Comparison of ENCODE assay signal across 16 cellular contexts in genomic region chr3:13564751-13565560, GRCh38. TPM values are rescaled to one million over a fixed set of nuclear protein-coding genes. Genes with fewer than 3 reads are reported as not detected.
DNase-seq lines count a peak whose midpoint lies in the region; ATAC-seq and TF ChIP-seq lines count a peak whose summit lies in the region.
"Had no signal": no experiment of that assay in that cellular context is flagged by ENCODE, and none has a peak within 500 bp of the region (broad histone marks: within the 10 kb centered on the region; RNA-seq: fewer than 3 reads in every experiment).

No MANE protein-coding gene starts in this region.

- no peak overlapping the region for H3K4me3 ChIP-seq in Jurkat, Clone E6-1 (ENCODE audit: low read length)
- no peak overlapping the region for H3K4me3 ChIP-seq in naive thymus-derived CD4-positive, alpha-beta T cell (ENCODE audit: low read length)
- H3K4me3 ChIP-seq in body of pancreas = no peak overlapping the region
- H3K4me3 ChIP-seq: BLaER1 had no signal

- no peak overlapping the region for H3K27ac ChIP-seq in naive thymus-derived CD4-positive, alpha-beta T cell (ENCODE audit: low read depth, low read length)
- no peak overlapping the region for H3K27ac ChIP-seq in body of pancreas
- H3K27ac ChIP-seq: BLaER1 had no signal

- no peaks in the 10 kb centered on the region for H3K4me1 ChIP-seq in naive thymus-derived CD4-positive, alpha-beta T cell (ENCODE audit: control insufficient read depth in 2 of 2, insufficient read depth in 2 of 2, low read length in 2 of 2)
- H3K4me1 ChIP-seq in body of pancreas = no peaks in the 10 kb centered on the region

- CTCF ChIA-PET in naive thymus-derived CD4-positive, alpha-beta T cell (lab: Charles Lee) = no interaction called here

- 90 to 94% methylated on average over 12 to 14 of the region's 14 CpGs for WGBS in body of pancreas, 2 donors

- no peak overlapping the region for H3K4me3 Mint-ChIP-seq in naive thymus-derived CD4-positive, alpha-beta T cell
- H3K4me3 Mint-ChIP-seq: T-helper 1 cell treated with Interleukin-12 subunit alpha and Interleukin-12 subunit beta and Interleukin-4 antibody, amounts not matched to agents 30 μg/mL and 1 μg/mL, for 36 hours; type B pancreatic cell had no signal

- peak; percentile 14 for ATAC-seq in naive thymus-derived CD4-positive, alpha-beta T cell
- no peak for ATAC-seq in body of pancreas

- POLR2A ChIA-PET in naive thymus-derived CD4-positive, alpha-beta T cell (lab: Charles Lee) = no interaction called here

- no peaks in the 10 kb centered on the region for H3K36me3 ChIP-seq in naive thymus-derived CD4-positive, alpha-beta T cell (ENCODE audit: control insufficient read depth in 2 of 3, insufficient read depth in 3 of 3, low read length in 3 of 3)
- H3K36me3 ChIP-seq in body of pancreas (replicated peaks in 1 of 2; ENCODE audit: insufficient read depth in 1 of 2, low read depth in 2 of 2) = no peaks in the 10 kb centered on the region
- H3K36me3 ChIP-seq: BLaER1 had no signal

- no peaks in the 10 kb centered on the region for H3K9me3 ChIP-seq in naive thymus-derived CD4-positive, alpha-beta T cell (ENCODE audit: control insufficient read depth in 2 of 3, low read length in 3 of 3)
- H3K9me3 ChIP-seq in body of pancreas = no peaks in the 10 kb centered on the region
- H3K9me3 ChIP-seq: BLaER1 had no signal

- no peaks in the 10 kb centered on the region for H3K4me1 Mint-ChIP-seq in naive thymus-derived CD4-positive, alpha-beta T cell

- no peak for TF ChIP-seq POLR2A in body of pancreas (IDR thresholded peaks at IDR 0.05)

- peaks cover 0 to 18% (median 10%) of the 10 kb centered on the region in 5 donors for H3K27me3 Mint-ChIP-seq in naive thymus-derived CD4-positive, alpha-beta T cell
- H3K27me3 Mint-ChIP-seq: type B pancreatic cell had no signal

- no peaks in the 10 kb centered on the region for H3K27me3 ChIP-seq in naive thymus-derived CD4-positive, alpha-beta T cell (ENCODE audit: control insufficient read depth in 2 of 2, insufficient read depth in 2 of 2, low read length in 2 of 2)
- H3K27me3 ChIP-seq in body of pancreas = no peaks in the 10 kb centered on the region
- H3K27me3 ChIP-seq: BLaER1 had no signal

- peaks cover 0 to 3% (median 0%) of the 10 kb centered on the region in 11 donors for H3K9me3 Mint-ChIP-seq in naive thymus-derived CD4-positive, alpha-beta T cell
- H3K9me3 Mint-ChIP-seq: activated naive CD4-positive, alpha-beta T cell treated with anti-CD3 and anti-CD28 coated beads, Interleukin-2, amount 50 U/mL, for 72 hours; T-helper 1 cell treated with Interleukin-12 subunit alpha and Interleukin-12 subunit beta and Interleukin-4 antibody, amounts not matched to agents 30 μg/mL and 1 μg/mL, for 36 hours; type B pancreatic cell had no signal

- no peaks in the 10 kb centered on the region for H3K36me3 Mint-ChIP-seq in naive thymus-derived CD4-positive, alpha-beta T cell
- H3K36me3 Mint-ChIP-seq: activated naive CD4-positive, alpha-beta T cell treated with anti-CD3 and anti-CD28 coated beads, Interleukin-2, amount 50 U/mL, for 72 hours; type B pancreatic cell had no signal

- TF ChIP-seq CTCF in body of pancreas (IDR thresholded peaks at IDR 0.05) = no peak

- intact Hi-C loops in naive thymus-derived CD4-positive, alpha-beta T cell (cut with micrococcal nuclease) = no loop called here
- intact Hi-C loops in body of pancreas (cut with DNase I) = no loop called here

- no peak overlapping the region for H3K27ac Mint-ChIP-seq in naive thymus-derived CD4-positive, alpha-beta T cell
- H3K27ac Mint-ChIP-seq: activated naive CD4-positive, alpha-beta T cell treated with anti-CD3 and anti-CD28 coated beads, Interleukin-2, amount 50 U/mL, for 72 hours; progenitor cell of endocrine pancreas; T-helper 1 cell treated with Interleukin-12 subunit alpha and Interleukin-12 subunit beta and Interleukin-4 antibody, amounts not matched to agents 30 μg/mL and 1 μg/mL, for 36 hours; type B pancreatic cell had no signal

- DNase-seq in Jurkat, Clone E6-1 (ENCODE audit: low read depth, low spot score) = peak; percentile 70
- peak; percentile 83 for DNase-seq in NCI-H510A treated with DMSO at 0.1 percent for 48 hours (lab: John Stamatoyannopoulos, UW)
- peak; percentile 28 for DNase-seq in cerebellum (ENCODE audit: low spot score)
- no peak for DNase-seq in naive thymus-derived CD4-positive, alpha-beta T cell
- DNase-seq in OCI-M2 (lab: John Stamatoyannopoulos, UW; ENCODE audit: unreplicated experiment) = no peak
- no peak for DNase-seq in body of pancreas
- no peak for DNase-seq in NK-92 (lab: John Stamatoyannopoulos, UW; ENCODE audit: unreplicated experiment)
- DNase-seq: activated CD4-positive, CD25-positive, alpha-beta regulatory T cell; foreskin fibroblast; stimulated activated CD4-positive, alpha-beta T cell treated with anti-CD3 and anti-CD28 coated beads, Interleukin-12 subunit alpha, Interleukin-12 subunit beta, amount 100 ng/mL, for 4 hours; stimulated activated naive CD4-positive, alpha-beta T cell treated with Interleukin-2 at 50 U/mL for 16 hours had no signal

RNA-seq across cellular contexts. Expression of gene FBLN2, which starts 16.0 kb away (rescaled TPM):
- 71.5 TPM for polyA plus RNA-seq in Jurkat, Clone E6-1 (2012; ENCODE audit: insufficient read depth, insufficient read length)
- 11.3 TPM for total RNA-seq in cerebellum
- total RNA-seq in naive thymus-derived CD4-positive, alpha-beta T cell = 1 to 10 TPM in 1 of 5 experiments, under 1 TPM in 1, not detected in 3; 0.11 to 1.5 TPM
- not detected for polyA plus RNA-seq in naive thymus-derived CD4-positive, alpha-beta T cell
- 10 to 100 TPM; 18.9 to 54.7 TPM for total RNA-seq in body of pancreas
- total RNA-seq: activated naive CD4-positive, alpha-beta T cell treated with anti-CD3 and anti-CD28 coated beads, Interleukin-2, amount 50 U/mL, for 72 hours had no signal

Comparison
In these comparisons a context has a peak if more than half of its experiments do, and no peak if none do; other contexts are left out.
1. DNase-seq: peak in Jurkat, Clone E6-1 (single experiment), NCI-H510A treated with DMSO at 0.1 percent for 48 hours (single experiment) and cerebellum (single experiment); none in naive thymus-derived CD4-positive, alpha-beta T cell (0 of 9), OCI-M2 (single experiment), body of pancreas (0 of 4) and NK-92 (single experiment).